ENCODE assay signal across 2 cellular contexts in the genomic region with DNA sequence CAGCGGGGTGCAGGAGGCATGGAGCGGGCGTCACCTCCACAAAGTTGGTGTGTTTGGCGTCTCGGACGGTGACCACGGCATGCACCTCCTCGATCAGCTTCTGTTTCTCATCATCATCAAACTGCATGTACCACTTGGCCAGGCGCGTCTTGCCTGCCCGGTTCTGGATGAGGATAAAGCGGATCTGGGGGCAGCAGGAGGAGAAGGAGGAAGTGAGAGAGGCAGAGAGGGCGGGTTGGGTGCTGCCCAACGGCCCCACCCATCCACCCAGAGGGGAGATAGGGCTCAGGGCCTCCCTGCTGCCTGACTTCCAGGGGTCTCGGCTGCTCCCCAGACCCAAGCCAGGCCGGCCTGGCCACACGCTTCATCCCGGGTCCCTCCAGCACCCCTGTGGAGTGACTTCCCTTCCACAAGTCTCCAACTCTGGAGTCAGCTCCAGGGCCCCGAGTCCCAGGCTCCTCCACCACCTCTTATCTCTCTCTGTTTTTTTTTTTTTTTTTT.
A peak's percentile ranks its signal among the peaks of the same experiment; 100 is the strongest.
TF ChIP-seq lines count a peak whose summit lies in the region.

No MANE protein-coding gene starts in this region.

TF ChIP-seq in GM23338, 12 proteins besides CTCF, POLR2A, EP300 and RAD21 (continued from another document):
- TF ChIP-seq, protein P1, sequence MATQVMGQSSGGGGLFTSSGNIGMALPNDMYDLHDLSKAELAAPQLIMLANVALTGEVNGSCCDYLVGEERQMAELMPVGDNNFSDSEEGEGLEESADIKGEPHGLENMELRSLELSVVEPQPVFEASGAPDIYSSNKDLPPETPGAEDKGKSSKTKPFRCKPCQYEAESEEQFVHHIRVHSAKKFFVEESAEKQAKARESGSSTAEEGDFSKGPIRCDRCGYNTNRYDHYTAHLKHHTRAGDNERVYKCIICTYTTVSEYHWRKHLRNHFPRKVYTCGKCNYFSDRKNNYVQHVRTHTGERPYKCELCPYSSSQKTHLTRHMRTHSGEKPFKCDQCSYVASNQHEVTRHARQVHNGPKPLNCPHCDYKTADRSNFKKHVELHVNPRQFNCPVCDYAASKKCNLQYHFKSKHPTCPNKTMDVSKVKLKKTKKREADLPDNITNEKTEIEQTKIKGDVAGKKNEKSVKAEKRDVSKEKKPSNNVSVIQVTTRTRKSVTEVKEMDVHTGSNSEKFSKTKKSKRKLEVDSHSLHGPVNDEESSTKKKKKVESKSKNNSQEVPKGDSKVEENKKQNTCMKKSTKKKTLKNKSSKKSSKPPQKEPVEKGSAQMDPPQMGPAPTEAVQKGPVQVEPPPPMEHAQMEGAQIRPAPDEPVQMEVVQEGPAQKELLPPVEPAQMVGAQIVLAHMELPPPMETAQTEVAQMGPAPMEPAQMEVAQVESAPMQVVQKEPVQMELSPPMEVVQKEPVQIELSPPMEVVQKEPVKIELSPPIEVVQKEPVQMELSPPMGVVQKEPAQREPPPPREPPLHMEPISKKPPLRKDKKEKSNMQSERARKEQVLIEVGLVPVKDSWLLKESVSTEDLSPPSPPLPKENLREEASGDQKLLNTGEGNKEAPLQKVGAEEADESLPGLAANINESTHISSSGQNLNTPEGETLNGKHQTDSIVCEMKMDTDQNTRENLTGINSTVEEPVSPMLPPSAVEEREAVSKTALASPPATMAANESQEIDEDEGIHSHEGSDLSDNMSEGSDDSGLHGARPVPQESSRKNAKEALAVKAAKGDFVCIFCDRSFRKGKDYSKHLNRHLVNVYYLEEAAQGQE (IDR thresholded peaks at IDR 0.05; ENCODE audit: unreplicated experiment) = no peak

TF ChIP-seq in K562, 482 proteins besides CTCF, POLR2A, EP300 and RAD21 (continued from another document and continues in another):
- TF ChIP-seq, protein P2, sequence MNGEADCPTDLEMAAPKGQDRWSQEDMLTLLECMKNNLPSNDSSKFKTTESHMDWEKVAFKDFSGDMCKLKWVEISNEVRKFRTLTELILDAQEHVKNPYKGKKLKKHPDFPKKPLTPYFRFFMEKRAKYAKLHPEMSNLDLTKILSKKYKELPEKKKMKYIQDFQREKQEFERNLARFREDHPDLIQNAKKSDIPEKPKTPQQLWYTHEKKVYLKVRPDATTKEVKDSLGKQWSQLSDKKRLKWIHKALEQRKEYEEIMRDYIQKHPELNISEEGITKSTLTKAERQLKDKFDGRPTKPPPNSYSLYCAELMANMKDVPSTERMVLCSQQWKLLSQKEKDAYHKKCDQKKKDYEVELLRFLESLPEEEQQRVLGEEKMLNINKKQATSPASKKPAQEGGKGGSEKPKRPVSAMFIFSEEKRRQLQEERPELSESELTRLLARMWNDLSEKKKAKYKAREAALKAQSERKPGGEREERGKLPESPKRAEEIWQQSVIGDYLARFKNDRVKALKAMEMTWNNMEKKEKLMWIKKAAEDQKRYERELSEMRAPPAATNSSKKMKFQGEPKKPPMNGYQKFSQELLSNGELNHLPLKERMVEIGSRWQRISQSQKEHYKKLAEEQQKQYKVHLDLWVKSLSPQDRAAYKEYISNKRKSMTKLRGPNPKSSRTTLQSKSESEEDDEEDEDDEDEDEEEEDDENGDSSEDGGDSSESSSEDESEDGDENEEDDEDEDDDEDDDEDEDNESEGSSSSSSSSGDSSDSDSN (IDR thresholded peaks at IDR 0.05; ENCODE audit: borderline replicate concordance in 1 of 2, low read depth in 2 of 2, low read length in 2 of 2) = no peak
- TF ChIP-seq ZFX (CRISPR knock-in tag; IDR thresholded peaks at IDR 0.05) = peak; percentile 21; the same call in 1 of the 2 replicates
- TF ChIP-seq ZNF316 (IDR thresholded peaks at IDR 0.05) = no peak
- TF ChIP-seq, protein P3, sequence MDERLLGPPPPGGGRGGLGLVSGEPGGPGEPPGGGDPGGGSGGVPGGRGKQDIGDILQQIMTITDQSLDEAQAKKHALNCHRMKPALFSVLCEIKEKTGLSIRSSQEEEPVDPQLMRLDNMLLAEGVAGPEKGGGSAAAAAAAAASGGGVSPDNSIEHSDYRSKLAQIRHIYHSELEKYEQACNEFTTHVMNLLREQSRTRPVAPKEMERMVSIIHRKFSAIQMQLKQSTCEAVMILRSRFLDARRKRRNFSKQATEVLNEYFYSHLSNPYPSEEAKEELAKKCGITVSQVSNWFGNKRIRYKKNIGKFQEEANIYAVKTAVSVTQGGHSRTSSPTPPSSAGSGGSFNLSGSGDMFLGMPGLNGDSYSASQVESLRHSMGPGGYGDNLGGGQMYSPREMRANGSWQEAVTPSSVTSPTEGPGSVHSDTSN (CRISPR knock-in tag; IDR thresholded peaks at IDR 0.05; ENCODE audit: low read depth) = no peak
- TF ChIP-seq, protein P3 (tag; conservative IDR thresholded peaks at IDR 0.05; ENCODE audit: low read depth) = no peak
- TF ChIP-seq SMARCA4 (IDR thresholded peaks at IDR 0.05) = peak; percentile 60
- TF ChIP-seq, protein P4, sequence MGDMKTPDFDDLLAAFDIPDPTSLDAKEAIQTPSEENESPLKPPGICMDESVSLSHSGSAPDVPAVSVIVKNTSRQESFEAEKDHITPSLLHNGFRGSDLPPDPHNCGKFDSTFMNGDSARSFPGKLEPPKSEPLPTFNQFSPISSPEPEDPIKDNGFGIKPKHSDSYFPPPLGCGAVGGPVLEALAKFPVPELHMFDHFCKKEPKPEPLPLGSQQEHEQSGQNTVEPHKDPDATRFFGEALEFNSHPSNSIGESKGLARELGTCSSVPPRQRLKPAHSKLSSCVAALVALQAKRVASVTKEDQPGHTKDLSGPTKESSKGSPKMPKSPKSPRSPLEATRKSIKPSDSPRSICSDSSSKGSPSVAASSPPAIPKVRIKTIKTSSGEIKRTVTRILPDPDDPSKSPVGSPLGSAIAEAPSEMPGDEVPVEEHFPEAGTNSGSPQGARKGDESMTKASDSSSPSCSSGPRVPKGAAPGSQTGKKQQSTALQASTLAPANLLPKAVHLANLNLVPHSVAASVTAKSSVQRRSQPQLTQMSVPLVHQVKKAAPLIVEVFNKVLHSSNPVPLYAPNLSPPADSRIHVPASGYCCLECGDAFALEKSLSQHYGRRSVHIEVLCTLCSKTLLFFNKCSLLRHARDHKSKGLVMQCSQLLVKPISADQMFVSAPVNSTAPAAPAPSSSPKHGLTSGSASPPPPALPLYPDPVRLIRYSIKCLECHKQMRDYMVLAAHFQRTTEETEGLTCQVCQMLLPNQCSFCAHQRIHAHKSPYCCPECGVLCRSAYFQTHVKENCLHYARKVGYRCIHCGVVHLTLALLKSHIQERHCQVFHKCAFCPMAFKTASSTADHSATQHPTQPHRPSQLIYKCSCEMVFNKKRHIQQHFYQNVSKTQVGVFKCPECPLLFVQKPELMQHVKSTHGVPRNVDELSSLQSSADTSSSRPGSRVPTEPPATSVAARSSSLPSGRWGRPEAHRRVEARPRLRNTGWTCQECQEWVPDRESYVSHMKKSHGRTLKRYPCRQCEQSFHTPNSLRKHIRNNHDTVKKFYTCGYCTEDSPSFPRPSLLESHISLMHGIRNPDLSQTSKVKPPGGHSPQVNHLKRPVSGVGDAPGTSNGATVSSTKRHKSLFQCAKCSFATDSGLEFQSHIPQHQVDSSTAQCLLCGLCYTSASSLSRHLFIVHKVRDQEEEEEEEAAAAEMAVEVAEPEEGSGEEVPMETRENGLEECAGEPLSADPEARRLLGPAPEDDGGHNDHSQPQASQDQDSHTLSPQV (IDR thresholded peaks at IDR 0.05) = peak; percentile 57
- TF ChIP-seq ZNF347 (CRISPR knock-in tag; IDR thresholded peaks at IDR 0.05; ENCODE audit: low read depth) = no peak
- TF ChIP-seq FOXJ2 (tag; IDR thresholded peaks at IDR 0.05) = no peak
- TF ChIP-seq CTBP1 (IDR thresholded peaks at IDR 0.05; ENCODE audit: borderline replicate concordance) = peak; percentile 71
- peak; percentile 38; the same call in 1 of the 2 replicates for TF ChIP-seq KLF1 (tag; IDR thresholded peaks at IDR 0.05)
- peak; percentile 60 for TF ChIP-seq HMGN3 (IDR thresholded peaks at IDR 0.05; ENCODE audit: borderline replicate concordance, extremely low read depth, insufficient read length, low read depth, low read length)
- no peak for TF ChIP-seq ZNF41 (CRISPR knock-in tag; conservative IDR thresholded peaks at IDR 0.05)
- TF ChIP-seq, protein P5, sequence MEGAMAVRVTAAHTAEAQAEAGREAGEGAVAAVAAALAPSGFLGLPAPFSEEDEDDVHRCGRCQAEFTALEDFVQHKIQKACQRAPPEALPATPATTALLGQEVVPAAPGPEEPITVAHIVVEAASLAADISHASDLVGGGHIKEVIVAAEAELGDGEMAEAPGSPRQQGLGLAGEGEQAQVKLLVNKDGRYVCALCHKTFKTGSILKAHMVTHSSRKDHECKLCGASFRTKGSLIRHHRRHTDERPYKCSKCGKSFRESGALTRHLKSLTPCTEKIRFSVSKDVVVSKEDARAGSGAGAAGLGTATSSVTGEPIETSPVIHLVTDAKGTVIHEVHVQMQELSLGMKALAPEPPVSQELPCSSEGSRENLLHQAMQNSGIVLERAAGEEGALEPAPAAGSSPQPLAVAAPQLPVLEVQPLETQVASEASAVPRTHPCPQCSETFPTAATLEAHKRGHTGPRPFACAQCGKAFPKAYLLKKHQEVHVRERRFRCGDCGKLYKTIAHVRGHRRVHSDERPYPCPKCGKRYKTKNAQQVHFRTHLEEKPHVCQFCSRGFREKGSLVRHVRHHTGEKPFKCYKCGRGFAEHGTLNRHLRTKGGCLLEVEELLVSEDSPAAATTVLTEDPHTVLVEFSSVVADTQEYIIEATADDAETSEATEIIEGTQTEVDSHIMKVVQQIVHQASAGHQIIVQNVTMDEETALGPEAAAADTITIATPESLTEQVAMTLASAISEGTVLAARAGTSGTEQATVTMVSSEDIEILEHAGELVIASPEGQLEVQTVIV (CRISPR knock-in tag; IDR thresholded peaks at IDR 0.05; ENCODE audit: borderline replicate concordance) = no peak
- TF ChIP-seq, protein P6, sequence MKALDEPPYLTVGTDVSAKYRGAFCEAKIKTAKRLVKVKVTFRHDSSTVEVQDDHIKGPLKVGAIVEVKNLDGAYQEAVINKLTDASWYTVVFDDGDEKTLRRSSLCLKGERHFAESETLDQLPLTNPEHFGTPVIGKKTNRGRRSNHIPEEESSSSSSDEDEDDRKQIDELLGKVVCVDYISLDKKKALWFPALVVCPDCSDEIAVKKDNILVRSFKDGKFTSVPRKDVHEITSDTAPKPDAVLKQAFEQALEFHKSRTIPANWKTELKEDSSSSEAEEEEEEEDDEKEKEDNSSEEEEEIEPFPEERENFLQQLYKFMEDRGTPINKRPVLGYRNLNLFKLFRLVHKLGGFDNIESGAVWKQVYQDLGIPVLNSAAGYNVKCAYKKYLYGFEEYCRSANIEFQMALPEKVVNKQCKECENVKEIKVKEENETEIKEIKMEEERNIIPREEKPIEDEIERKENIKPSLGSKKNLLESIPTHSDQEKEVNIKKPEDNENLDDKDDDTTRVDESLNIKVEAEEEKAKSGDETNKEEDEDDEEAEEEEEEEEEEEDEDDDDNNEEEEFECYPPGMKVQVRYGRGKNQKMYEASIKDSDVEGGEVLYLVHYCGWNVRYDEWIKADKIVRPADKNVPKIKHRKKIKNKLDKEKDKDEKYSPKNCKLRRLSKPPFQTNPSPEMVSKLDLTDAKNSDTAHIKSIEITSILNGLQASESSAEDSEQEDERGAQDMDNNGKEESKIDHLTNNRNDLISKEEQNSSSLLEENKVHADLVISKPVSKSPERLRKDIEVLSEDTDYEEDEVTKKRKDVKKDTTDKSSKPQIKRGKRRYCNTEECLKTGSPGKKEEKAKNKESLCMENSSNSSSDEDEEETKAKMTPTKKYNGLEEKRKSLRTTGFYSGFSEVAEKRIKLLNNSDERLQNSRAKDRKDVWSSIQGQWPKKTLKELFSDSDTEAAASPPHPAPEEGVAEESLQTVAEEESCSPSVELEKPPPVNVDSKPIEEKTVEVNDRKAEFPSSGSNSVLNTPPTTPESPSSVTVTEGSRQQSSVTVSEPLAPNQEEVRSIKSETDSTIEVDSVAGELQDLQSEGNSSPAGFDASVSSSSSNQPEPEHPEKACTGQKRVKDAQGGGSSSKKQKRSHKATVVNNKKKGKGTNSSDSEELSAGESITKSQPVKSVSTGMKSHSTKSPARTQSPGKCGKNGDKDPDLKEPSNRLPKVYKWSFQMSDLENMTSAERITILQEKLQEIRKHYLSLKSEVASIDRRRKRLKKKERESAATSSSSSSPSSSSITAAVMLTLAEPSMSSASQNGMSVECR (CRISPR knock-in tag; IDR thresholded peaks at IDR 0.05) = no peak
- TF ChIP-seq NR1H2 (CRISPR knock-in tag; IDR thresholded peaks at IDR 0.05) = no peak
- TF ChIP-seq ZBTB7A (IDR thresholded peaks at IDR 0.05; ENCODE audit: borderline replicate concordance, control insufficient read depth, low read depth, low read length) = peak; percentile 34; the same call in 1 of the 2 replicates
- no peak for TF ChIP-seq SETDB1 (IDR thresholded peaks at IDR 0.05; ENCODE audit: low read length)
- TF ChIP-seq DPF2 (IDR thresholded peaks at IDR 0.05) = peak; percentile 63
- TF ChIP-seq ZNF507 (tag; conservative IDR thresholded peaks at IDR 0.05) = no peak
- peak; percentile 56; the same call in 1 of the 2 replicates for TF ChIP-seq ZNF766 (CRISPR knock-in tag; conservative IDR thresholded peaks at IDR 0.05)
- TF ChIP-seq ZEB2 (IDR thresholded peaks at IDR 0.05) = no peak
- peak; percentile 43; the same call in 1 of the 2 replicates for TF ChIP-seq GABPA (tag; conservative IDR thresholded peaks at IDR 0.05; ENCODE audit: low read depth)
- peak; percentile 26 for TF ChIP-seq RBBP5 (IDR thresholded peaks at IDR 0.05; ENCODE audit: borderline replicate concordance, insufficient read depth, low read length, poor library complexity, severe bottlenecking)
- no peak for TF ChIP-seq MEF2D (tag; conservative IDR thresholded peaks at IDR 0.05; ENCODE audit: low read depth)
- TF ChIP-seq CHCHD3 (CRISPR knock-in tag; IDR thresholded peaks at IDR 0.05) = no peak
- TF ChIP-seq, protein P7, sequence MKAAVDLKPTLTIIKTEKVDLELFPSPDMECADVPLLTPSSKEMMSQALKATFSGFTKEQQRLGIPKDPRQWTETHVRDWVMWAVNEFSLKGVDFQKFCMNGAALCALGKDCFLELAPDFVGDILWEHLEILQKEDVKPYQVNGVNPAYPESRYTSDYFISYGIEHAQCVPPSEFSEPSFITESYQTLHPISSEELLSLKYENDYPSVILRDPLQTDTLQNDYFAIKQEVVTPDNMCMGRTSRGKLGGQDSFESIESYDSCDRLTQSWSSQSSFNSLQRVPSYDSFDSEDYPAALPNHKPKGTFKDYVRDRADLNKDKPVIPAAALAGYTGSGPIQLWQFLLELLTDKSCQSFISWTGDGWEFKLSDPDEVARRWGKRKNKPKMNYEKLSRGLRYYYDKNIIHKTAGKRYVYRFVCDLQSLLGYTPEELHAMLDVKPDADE (conservative IDR thresholded peaks at IDR 0.05; ENCODE audit: control insufficient read depth, low read depth, low read length) = 0 out of 2 replicates have a peak, but pooled peaks have one; percentile 48
- TF ChIP-seq, protein P8, sequence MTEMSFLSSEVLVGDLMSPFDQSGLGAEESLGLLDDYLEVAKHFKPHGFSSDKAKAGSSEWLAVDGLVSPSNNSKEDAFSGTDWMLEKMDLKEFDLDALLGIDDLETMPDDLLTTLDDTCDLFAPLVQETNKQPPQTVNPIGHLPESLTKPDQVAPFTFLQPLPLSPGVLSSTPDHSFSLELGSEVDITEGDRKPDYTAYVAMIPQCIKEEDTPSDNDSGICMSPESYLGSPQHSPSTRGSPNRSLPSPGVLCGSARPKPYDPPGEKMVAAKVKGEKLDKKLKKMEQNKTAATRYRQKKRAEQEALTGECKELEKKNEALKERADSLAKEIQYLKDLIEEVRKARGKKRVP (CRISPR knock-in tag; IDR thresholded peaks at IDR 0.05) = no peak
- no peak for TF ChIP-seq ZNF444 (CRISPR knock-in tag; IDR thresholded peaks at IDR 0.05)
- TF ChIP-seq NCOA4 (IDR thresholded peaks at IDR 0.05; ENCODE audit: partially characterized antibody) = no peak
